Comparison of ENCODE assay signal across 30 cellular contexts in the genomic region with DNA sequence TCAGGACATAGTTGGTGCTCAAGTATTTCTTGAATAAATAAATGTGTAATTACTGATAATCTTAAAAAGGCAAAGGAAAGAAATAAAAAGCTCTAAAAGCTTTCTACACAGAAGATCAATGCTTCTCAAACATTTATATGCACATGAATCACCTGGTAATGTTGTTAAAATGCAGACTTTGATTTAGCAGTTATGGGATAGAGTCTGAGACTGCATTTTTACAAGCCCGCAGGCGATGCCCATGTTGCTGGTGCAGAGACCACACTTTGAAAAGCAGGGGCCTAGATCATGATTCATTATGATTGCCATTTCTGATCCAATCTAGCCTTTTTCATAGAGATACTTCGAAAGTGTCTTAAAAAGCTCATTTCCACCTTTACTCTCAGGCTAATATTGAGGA. TPM values are rescaled to one million over a fixed set of nuclear protein-coding genes. Genes with fewer than 3 reads are reported as not detected.
"Had no signal": no experiment of that assay in that cellular context is flagged by ENCODE, and none has a peak within 500 bp of the region (broad histone marks: within the 10 kb centered on the region; RNA-seq: fewer than 3 reads in every experiment).

No MANE protein-coding gene starts in this region.

- H3K36me3 ChIP-seq: neutrophil, pancreas, right lobe of liver, sigmoid colon, stomach, thoracic aorta, thyroid gland, tibial nerve, upper lobe of left lung, vagina had no signal

- H3K27ac ChIP-seq: neutrophil, pancreas, psoas muscle, right lobe of liver, sigmoid colon, stomach, thoracic aorta, thyroid gland, tibial nerve, upper lobe of left lung, vagina had no signal

- H3K4me3 ChIP-seq: pancreas, psoas muscle, right lobe of liver, sigmoid colon, stomach, thoracic aorta, thyroid gland, tibial nerve, upper lobe of left lung, vagina had no signal

- H3K9me3 ChIP-seq: neutrophil, pancreas, psoas muscle, right lobe of liver, sigmoid colon, stomach, thoracic aorta, thyroid gland, tibial nerve, upper lobe of left lung, vagina had no signal

- H3K4me1 Mint-ChIP-seq: nephron progenitor cell, neural crest cell had no signal

- H3K27me3 Mint-ChIP-seq: stimulated activated naive CD8-positive, alpha-beta T cell treated with anti-CD3 and anti-CD28 coated beads, Interleukin-15, Interleukin-2, amounts not matched to agents 100 ng/mL and 50 ng/mL, for 24 hours had no signal

- H3K9me3 Mint-ChIP-seq: naive thymus-derived CD8-positive, alpha-beta T cell; natural killer cell treated with Interleukin-12 subunit alpha and Interleukin-12 subunit beta and Interleukin-15 and Interleukin-18, amount 100 ng/mL, for 72 hours; nephron progenitor cell; neural crest cell; stimulated activated effector memory CD8-positive, alpha-beta T cell treated with anti-CD3 and anti-CD28 coated beads, Interleukin-12 subunit alpha, Interleukin-12 subunit beta, amount 100 ng/mL, for 72 hours; stimulated activated naive B cell treated with anti-CD40 and anti-IgM and Interleukin-4, amounts not matched to agents 10 μg/mL and 1 μg/mL and 100 μg/mL, for 72 hours; stimulated activated naive CD8-positive, alpha-beta T cell treated with anti-CD3 and anti-CD28 coated beads, Interleukin-15, Interleukin-2, amounts not matched to agents 100 ng/mL and 50 ng/mL, for 24 hours had no signal

- H3K27me3 ChIP-seq: pancreas, right lobe of liver, thyroid gland, tibial nerve, upper lobe of left lung, vagina had no signal

- H3K4me1 ChIP-seq: pancreas, right lobe of liver, sigmoid colon, thyroid gland, vagina had no signal

- H3K36me3 Mint-ChIP-seq: naive thymus-derived CD8-positive, alpha-beta T cell; natural killer cell treated with Interleukin-12 subunit alpha and Interleukin-12 subunit beta and Interleukin-15 and Interleukin-18, amount 100 ng/mL, for 72 hours; stimulated activated effector memory CD8-positive, alpha-beta T cell treated with anti-CD3 and anti-CD28 coated beads, Interleukin-12 subunit alpha, Interleukin-12 subunit beta, amount 100 ng/mL, for 72 hours; stimulated activated naive B cell treated with anti-CD40 and anti-IgM and Interleukin-4, amounts not matched to agents 10 μg/mL and 1 μg/mL and 100 μg/mL, for 72 hours had no signal

- DNase-seq: naive thymus-derived CD8-positive, alpha-beta T cell; nephron progenitor cell; nucleus accumbens; pancreas; posterior cingulate gyrus; psoas muscle; right cardiac atrium; right lobe of liver; sigmoid colon; small intestine; stimulated activated CD4-positive, alpha-beta T cell treated with anti-CD3 and anti-CD28 coated beads, Interleukin-15, amount 100 ng/mL, for 24 hours; stimulated activated CD4-positive, alpha-beta T cell treated with anti-CD3 and anti-CD28 coated beads, Interleukin-2, amount 100 ng/mL, for 24 hours; stimulated activated CD4-positive, alpha-beta T cell treated with anti-CD3 and anti-CD28 coated beads, Interleukin-2, amount 100 ng/mL, for 48 hours; stimulated activated CD4-positive, alpha-beta T cell treated with anti-CD3 and anti-CD28 coated beads, Interleukin-4, amount 100 ng/mL, for 24 hours; stimulated activated naive B cell treated with anti-CD40 and anti-IgM and Interleukin-4, amounts not matched to agents 10 μg/mL and 1 μg/mL and 100 μg/mL, for 72 hours; stimulated activated naive CD4-positive, alpha-beta T cell treated with Interleukin-2 at 50 U/mL for 16 hours; stomach; thyroid gland; trophoblast cell; upper lobe of left lung had no signal

- H3K4me3 Mint-ChIP-seq: naive thymus-derived CD8-positive, alpha-beta T cell; natural killer cell treated with Interleukin-12 subunit alpha and Interleukin-12 subunit beta and Interleukin-15 and Interleukin-18, amount 100 ng/mL, for 72 hours; nephron progenitor cell; neural crest cell; stimulated activated effector memory CD8-positive, alpha-beta T cell treated with anti-CD3 and anti-CD28 coated beads, Interleukin-12 subunit alpha, Interleukin-12 subunit beta, amount 100 ng/mL, for 72 hours; stimulated activated naive B cell treated with anti-CD40 and anti-IgM and Interleukin-4, amounts not matched to agents 10 μg/mL and 1 μg/mL and 100 μg/mL, for 72 hours; stimulated activated naive CD8-positive, alpha-beta T cell treated with anti-CD3 and anti-CD28 coated beads, Interleukin-15, Interleukin-2, amounts not matched to agents 100 ng/mL and 50 ng/mL, for 24 hours had no signal

- H3K27ac Mint-ChIP-seq: naive thymus-derived CD8-positive, alpha-beta T cell; natural killer cell treated with Interleukin-12 subunit alpha and Interleukin-12 subunit beta and Interleukin-15 and Interleukin-18, amount 100 ng/mL, for 72 hours; nephron progenitor cell; progenitor cell of endocrine pancreas; stimulated activated effector memory CD8-positive, alpha-beta T cell treated with anti-CD3 and anti-CD28 coated beads, Interleukin-12 subunit alpha, Interleukin-12 subunit beta, amount 100 ng/mL, for 72 hours; stimulated activated naive B cell treated with anti-CD40 and anti-IgM and Interleukin-4, amounts not matched to agents 10 μg/mL and 1 μg/mL and 100 μg/mL, for 72 hours; stimulated activated naive CD8-positive, alpha-beta T cell treated with anti-CD3 and anti-CD28 coated beads, Interleukin-15, Interleukin-2, amounts not matched to agents 100 ng/mL and 50 ng/mL, for 24 hours had no signal

- ATAC-seq: naive thymus-derived CD8-positive, alpha-beta T cell; natural killer cell treated with Interleukin-12 subunit alpha and Interleukin-12 subunit beta and Interleukin-15 and Interleukin-18, amount 100 ng/mL, for 72 hours; pancreas; psoas muscle; right cardiac atrium; right lobe of liver; stimulated activated effector memory CD8-positive, alpha-beta T cell treated with anti-CD3 and anti-CD28 coated beads, Interleukin-12 subunit alpha, Interleukin-12 subunit beta, amount 100 ng/mL, for 72 hours; stimulated activated naive B cell treated with anti-CD40 and anti-IgM and Interleukin-4, amounts not matched to agents 10 μg/mL and 1 μg/mL and 100 μg/mL, for 72 hours had no signal

RNA-seq across cellular contexts. Expression of a gene that starts 3.5 kb away (rescaled TPM):
- total RNA-seq: neural crest cell, osteocyte, vagina had no signal
